29 cellular contexts compared by ENCODE assay signal in genomic region chr2:163265562-163265961, GRCh38.
"Had no signal": no experiment of that assay in that cellular context is flagged by ENCODE, and none has a peak within 500 bp of the region (broad histone marks: within the 10 kb centered on the region; RNA-seq: fewer than 3 reads in every experiment).

No MANE protein-coding gene starts in this region.

- H3K4me3 Mint-ChIP-seq: stimulated activated effector memory CD8-positive, alpha-beta T cell treated with anti-CD3 and anti-CD28 coated beads, Interleukin-12 subunit alpha, Interleukin-12 subunit beta, amount 100 ng/mL, for 72 hours; stimulated activated memory B cell treated with anti-CD40 and anti-IgM and Interleukin-4, amounts not matched to agents 10 μg/mL and 1 μg/mL and 100 μg/mL, for 72 hours; stimulated activated naive B cell treated with anti-CD40 and anti-IgM and Interleukin-4, amounts not matched to agents 10 μg/mL and 1 μg/mL and 100 μg/mL, for 72 hours; stimulated activated naive CD8-positive, alpha-beta T cell treated with anti-CD3 and anti-CD28 coated beads, Interleukin-15, amount 100 ng/mL, for 72 hours; stimulated activated naive CD8-positive, alpha-beta T cell treated with anti-CD3 and anti-CD28 coated beads, Interleukin-15, Interleukin-2, amounts not matched to agents 100 ng/mL and 50 ng/mL, for 24 hours; type B pancreatic cell had no signal

- H3K27me3 Mint-ChIP-seq: stimulated activated memory B cell treated with anti-CD40 and anti-IgM and Interleukin-4, amounts not matched to agents 10 μg/mL and 1 μg/mL and 100 μg/mL, for 72 hours; stimulated activated naive B cell treated with anti-CD40 and anti-IgM and Interleukin-4, amounts not matched to agents 10 μg/mL and 1 μg/mL and 100 μg/mL, for 72 hours; stimulated activated naive CD8-positive, alpha-beta T cell treated with anti-CD3 and anti-CD28 coated beads, Interleukin-15, amount 100 ng/mL, for 72 hours; stimulated activated naive CD8-positive, alpha-beta T cell treated with anti-CD3 and anti-CD28 coated beads, Interleukin-15, Interleukin-2, amounts not matched to agents 100 ng/mL and 50 ng/mL, for 24 hours; type B pancreatic cell had no signal

- FAIRE-seq: urothelium cell line had no signal

- H3K4me3 ChIP-seq: stomach, suprapubic skin, testis, thoracic aorta, thyroid gland, tibial artery, tibial nerve, transverse colon, upper lobe of left lung, upper lobe of right lung, uterus, vagina had no signal

- H3K4me1 ChIP-seq: stomach, suprapubic skin, testis, thyroid gland, tibial artery, tibial nerve, transverse colon, upper lobe of left lung, upper lobe of right lung, uterus, vagina had no signal

- H3K27me3 ChIP-seq: stomach, suprapubic skin, testis, thyroid gland, tibial artery, tibial nerve, transverse colon, upper lobe of left lung, upper lobe of right lung, uterus, vagina had no signal

- H3K36me3 Mint-ChIP-seq: stimulated activated effector memory CD8-positive, alpha-beta T cell treated with anti-CD3 and anti-CD28 coated beads, Interleukin-12 subunit alpha, Interleukin-12 subunit beta, amount 100 ng/mL, for 72 hours; stimulated activated memory B cell treated with anti-CD40 and anti-IgM and Interleukin-4, amounts not matched to agents 10 μg/mL and 1 μg/mL and 100 μg/mL, for 72 hours; stimulated activated naive B cell treated with anti-CD40 and anti-IgM and Interleukin-4, amounts not matched to agents 10 μg/mL and 1 μg/mL and 100 μg/mL, for 72 hours; type B pancreatic cell had no signal

- ATAC-seq: stimulated activated effector memory CD8-positive, alpha-beta T cell treated with anti-CD3 and anti-CD28 coated beads, Interleukin-12 subunit alpha, Interleukin-12 subunit beta, amount 100 ng/mL, for 72 hours; stimulated activated memory B cell treated with anti-CD40 and anti-IgM and Interleukin-4, amounts not matched to agents 10 μg/mL and 1 μg/mL and 100 μg/mL, for 72 hours; stimulated activated naive B cell treated with anti-CD40 and anti-IgM and Interleukin-4, amounts not matched to agents 10 μg/mL and 1 μg/mL and 100 μg/mL, for 72 hours; stimulated activated naive CD8-positive, alpha-beta T cell treated with anti-CD3 and anti-CD28 coated beads, Interleukin-15, amount 100 ng/mL, for 72 hours; stimulated activated naive CD8-positive, alpha-beta T cell treated with anti-CD3 and anti-CD28 coated beads, Interleukin-15, Interleukin-2, amounts not matched to agents 100 U/mL and 50 U/mL, for 24 hours; upper lobe of right lung had no signal

- H3K36me3 ChIP-seq: stomach, suprapubic skin, thoracic aorta, thyroid gland, tibial artery, tibial nerve, transverse colon, upper lobe of left lung, upper lobe of right lung, uterus, vagina had no signal

- H3K4me1 Mint-ChIP-seq: stimulated activated effector memory CD8-positive, alpha-beta T cell treated with anti-CD3 and anti-CD28 coated beads, Interleukin-12 subunit alpha, Interleukin-12 subunit beta, amount 100 ng/mL, for 72 hours; stimulated activated memory B cell treated with anti-CD40 and anti-IgM and Interleukin-4, amounts not matched to agents 10 μg/mL and 1 μg/mL and 100 μg/mL, for 72 hours; stimulated activated naive B cell treated with anti-CD40 and anti-IgM and Interleukin-4, amounts not matched to agents 10 μg/mL and 1 μg/mL and 100 μg/mL, for 72 hours; stimulated activated naive CD8-positive, alpha-beta T cell treated with anti-CD3 and anti-CD28 coated beads, Interleukin-15, amount 100 ng/mL, for 72 hours had no signal

- H3K9me3 ChIP-seq: stomach, suprapubic skin, testis, thoracic aorta, thyroid gland, tibial artery, tibial nerve, upper lobe of left lung, upper lobe of right lung, uterus, vagina had no signal

- H3K27ac ChIP-seq: stomach, suprapubic skin, testis, thoracic aorta, thyroid gland, tibial artery, tibial nerve, transverse colon, upper lobe of left lung, upper lobe of right lung, uterus, vagina had no signal

- H3K27ac Mint-ChIP-seq: stimulated activated effector memory CD8-positive, alpha-beta T cell treated with anti-CD3 and anti-CD28 coated beads, Interleukin-12 subunit alpha, Interleukin-12 subunit beta, amount 100 ng/mL, for 72 hours; stimulated activated memory B cell treated with anti-CD40 and anti-IgM and Interleukin-4, amounts not matched to agents 10 μg/mL and 1 μg/mL and 100 μg/mL, for 72 hours; stimulated activated naive B cell treated with anti-CD40 and anti-IgM and Interleukin-4, amounts not matched to agents 10 μg/mL and 1 μg/mL and 100 μg/mL, for 72 hours; stimulated activated naive CD8-positive, alpha-beta T cell treated with anti-CD3 and anti-CD28 coated beads, Interleukin-15, amount 100 ng/mL, for 72 hours; stimulated activated naive CD8-positive, alpha-beta T cell treated with anti-CD3 and anti-CD28 coated beads, Interleukin-15, Interleukin-2, amounts not matched to agents 100 ng/mL and 50 ng/mL, for 24 hours; type B pancreatic cell had no signal

- DNase-seq: stimulated activated CD4-positive, alpha-beta T cell treated with anti-CD3 and anti-CD28 coated beads, Interleukin-2, amount 100 ng/mL, for 48 hours; stimulated activated CD4-positive, alpha-beta T cell treated with anti-CD3 and anti-CD28 coated beads, Interleukin-4, amount 100 ng/mL, for 1 hour; stimulated activated CD4-positive, alpha-beta T cell treated with anti-CD3 and anti-CD28 coated beads, Interleukin-4, amount 100 ng/mL, for 24 hours; stimulated activated CD4-positive, alpha-beta T cell treated with anti-CD3 and anti-CD28 coated beads, Interleukin-4, amount 100 ng/mL, for 4 hours; stimulated activated CD8-positive, alpha-beta memory T cell treated with anti-CD3 and anti-CD28 coated beads, Interleukin-4, amount 100 ng/mL, for 48 hours; stimulated activated naive B cell treated with anti-CD40 and anti-IgM and Interleukin-4, amounts not matched to agents 10 μg/mL and 1 μg/mL and 100 μg/mL, for 72 hours; stimulated activated naive CD4-positive, alpha-beta T cell; stimulated activated naive CD4-positive, alpha-beta T cell treated with Interleukin-2 at 50 U/mL for 16 hours; stimulated activated naive CD8-positive, alpha-beta T cell treated with anti-CD3 and anti-CD28 coated beads, Interleukin-15, amount 100 ng/mL, for 72 hours; stimulated activated naive CD8-positive, alpha-beta T cell treated with anti-CD3 and anti-CD28 coated beads, Interleukin-15, Interleukin-2, amounts not matched to agents 100 U/mL and 50 U/mL, for 24 hours; stomach; substantia nigra; testis; thyroid gland; tibial artery; transverse colon; trophoblast cell; upper lobe of left lung; upper lobe of right lung; uterus had no signal

- H3K9me3 Mint-ChIP-seq: stimulated activated memory B cell treated with anti-CD40 and anti-IgM and Interleukin-4, amounts not matched to agents 10 μg/mL and 1 μg/mL and 100 μg/mL, for 72 hours; stimulated activated naive B cell treated with anti-CD40 and anti-IgM and Interleukin-4, amounts not matched to agents 10 μg/mL and 1 μg/mL and 100 μg/mL, for 72 hours; stimulated activated naive CD8-positive, alpha-beta T cell treated with anti-CD3 and anti-CD28 coated beads, Interleukin-15, amount 100 ng/mL, for 72 hours; type B pancreatic cell had no signal
